8 cellular contexts compared by ENCODE assay signal in genomic region chr9:114396558-114397218, GRCh38. TPM values are rescaled to one million over a fixed set of nuclear protein-coding genes. Genes with fewer than 3 reads are reported as not detected.
DNase-seq lines count a peak whose midpoint lies in the region; ATAC-seq, FAIRE-seq and TF ChIP-seq lines count a peak whose summit lies in the region.

No MANE protein-coding gene starts in this region.

- H3K9me3 ChIP-seq in H9 (ENCODE audit: control insufficient read depth, low read depth, low read length) (no peaks in the 10 kb centered on the region), astrocyte (ENCODE audit: insufficient read depth, low read depth, low read length) (no peaks in the 10 kb centered on the region), mucosa of rectum (ENCODE audit: control insufficient read depth in 2 of 2, low read length in 2 of 2) (no peaks in the 10 kb centered on the region)

- no peak overlapping the region for H2BK15ac ChIP-seq in H9 (ENCODE audit: low read depth, low read length)

- no peak overlapping the region for H2BK12ac ChIP-seq in H9 (ENCODE audit: insufficient read length, low read depth, low read length)

- no peak overlapping the region for H4K8ac ChIP-seq in H9 (replicated peaks; ENCODE audit: insufficient read length, low read depth, low read length)

- H3K4me3 Mint-ChIP-seq in H9, result peak overlapping the region; percentile 85 to 93
- H3K4me3 Mint-ChIP-seq in astrocyte (ENCODE audit: unreplicated experiment), result peak overlapping the region; percentile 91

- H3K4ac ChIP-seq in H9 (ENCODE audit: low read depth, low read length), result no peak overlapping the region; the same call in 1 of the 2 replicates

- H3K14ac ChIP-seq in H9 (ENCODE audit: insufficient read depth, low read length), result no peak overlapping the region; the same call in 1 of the 2 replicates

- H2AK5ac ChIP-seq in H9 (ENCODE audit: insufficient read length, low read length), result no peak overlapping the region

- H3K23me2 ChIP-seq in H9 (ENCODE audit: insufficient read length, low read depth, low read length, poor library complexity, severe bottlenecking), result no peaks in the 10 kb centered on the region

- H3K27me3 ChIP-seq in H9 (ENCODE audit: insufficient read depth, low read length) (no peaks in the 10 kb centered on the region), astrocyte (ENCODE audit: insufficient read depth, low read length) (peaks cover 5% of the 10 kb centered on the region), mucosa of rectum (ENCODE audit: control insufficient read depth in 2 of 2, insufficient read depth in 2 of 2, low read length in 2 of 2) (no peaks in the 10 kb centered on the region)

- no peak overlapping the region for H2BK20ac ChIP-seq in H9 (ENCODE audit: low read depth, low read length, poor library complexity, severe bottlenecking)

- H3K36me3 Mint-ChIP-seq in H9 (ENCODE audit: insufficient read depth in 1 of 3, low read depth in 3 of 3), result peaks cover 0 to 9% (median 0%) of the 10 kb centered on the region in 3 experiments; a peak in 4 of 7 replicates
- H3K36me3 Mint-ChIP-seq in astrocyte (ENCODE audit: low read depth, unreplicated experiment), result no peaks in the 10 kb centered on the region

- no peaks in the 10 kb centered on the region for H3K79me2 ChIP-seq in H9 (ENCODE audit: insufficient read depth, low read length)
- H3K79me2 ChIP-seq in astrocyte (ENCODE audit: insufficient read depth, low read length), result no peaks in the 10 kb centered on the region

- no peak overlapping the region for H2BK5ac ChIP-seq in H9 (ENCODE audit: insufficient read length, low read length)

- FAIRE-seq in astrocyte (lab: Jason Lieb, UNC), result no peak

- H4K91ac ChIP-seq in H9 (ENCODE audit: insufficient read length, low read depth, low read length), result no peak overlapping the region

- no peak overlapping the region for H4K5ac ChIP-seq in H9 (ENCODE audit: insufficient read length, low read depth, low read length)

- H3K9me3 Mint-ChIP-seq in H9 (no peaks in the 10 kb centered on the region; a peak in 1 of 5 replicates), astrocyte (ENCODE audit: unreplicated experiment) (no peaks in the 10 kb centered on the region)

- no peak overlapping the region for H2AFZ ChIP-seq in H9 (ENCODE audit: low read length)
- H2AFZ ChIP-seq in astrocyte (ENCODE audit: low read depth, low read length), result no peak overlapping the region

- H3K18ac ChIP-seq in H9 (ENCODE audit: insufficient read length, low read depth, low read length), result no peak overlapping the region

- H3K79me1 ChIP-seq in H9 (ENCODE audit: insufficient read depth, low read depth, low read length, poor library complexity, severe bottlenecking), result no peaks in the 10 kb centered on the region

- H3K27ac Mint-ChIP-seq in H9 (peak overlapping the region; percentile 94 to 97 (median 94)), astrocyte (ENCODE audit: unreplicated experiment) (peak overlapping the region; percentile 73)

- H3K4me1 ChIP-seq in H9 (ENCODE audit: insufficient read depth, low read length), result no peaks in the 10 kb centered on the region; the same call in 1 of the 2 replicates
- H3K4me1 ChIP-seq in astrocyte (ENCODE audit: insufficient read depth, low read length), result peaks cover 3% of the 10 kb centered on the region
- peaks cover 52% of the 10 kb centered on the region in 2 donors for H3K4me1 ChIP-seq in mucosa of rectum (ENCODE audit: control insufficient read depth in 2 of 2, insufficient read depth in 2 of 2, low read length in 2 of 2)

- no peak overlapping the region for H3K27ac ChIP-seq in H9 (ENCODE audit: insufficient read length, low read depth, low read length)
- no peak overlapping the region for H3K27ac ChIP-seq in astrocyte (ENCODE audit: low read depth, low read length)
- peak overlapping the region in 1 of 2 donors; percentile 95 for H3K27ac ChIP-seq in mucosa of rectum (ENCODE audit: low read depth in 2 of 2, low read length in 2 of 2)

- H3K9ac ChIP-seq in H9 (ENCODE audit: extremely low read depth, insufficient read length, low read length) (no peak overlapping the region), astrocyte (ENCODE audit: low read length) (no peak overlapping the region), mucosa of rectum (ENCODE audit: low read depth in 1 of 2, low read length in 2 of 2) (peak overlapping the region; percentile 71 to 77)

- H3T11ph ChIP-seq in H9 (ENCODE audit: low read length), result no peak overlapping the region

- H3K36me3 ChIP-seq in astrocyte (ENCODE audit: insufficient read depth, low read length) (no peaks in the 10 kb centered on the region), mucosa of rectum (ENCODE audit: control insufficient read depth in 2 of 2, insufficient read depth in 2 of 2, low read length in 2 of 2) (no peaks in the 10 kb centered on the region)

- H3K4me1 Mint-ChIP-seq in H9 (peaks cover 27 to 40% of the 10 kb centered on the region in 2 experiments), astrocyte (ENCODE audit: low read depth, unreplicated experiment) (peaks cover 11% of the 10 kb centered on the region)

- H3K27me3 Mint-ChIP-seq in H9 (ENCODE audit: low read depth), result no peaks in the 10 kb centered on the region; the same call in 1 of the 2 replicates
- no peaks in the 10 kb centered on the region for H3K27me3 Mint-ChIP-seq in astrocyte (ENCODE audit: low read depth, unreplicated experiment)

- H2BK120ac ChIP-seq in H9 (ENCODE audit: low read depth, low read length, poor library complexity, severe bottlenecking), result no peak overlapping the region

- H3K4me3 ChIP-seq in astrocyte (ENCODE audit: insufficient read depth, low read depth, low read length), result no peak overlapping the region
- peak overlapping the region; percentile 88 to 96 for H3K4me3 ChIP-seq in mucosa of rectum (ENCODE audit: low read length in 2 of 2)

- H3K4me2 ChIP-seq in H9 (ENCODE audit: insufficient read depth, insufficient read length, low read length), result no peak overlapping the region
- peak overlapping the region; percentile 96 for H3K4me2 ChIP-seq in astrocyte (ENCODE audit: low read length)

- no peak overlapping the region for H3K56ac ChIP-seq in H9 (ENCODE audit: insufficient read length, low read depth, low read length)

- H3K23ac ChIP-seq in H9 (ENCODE audit: insufficient read length, low read depth, low read length), result no peak overlapping the region

- WGBS in H9 (ENCODE audit: extremely low coverage, insufficient read length, low lambda C conversion rate), result no CpG with 5 or more reads among the region's 16 CpGs

- H4K20me1 ChIP-seq in H9 (ENCODE audit: control insufficient read depth, insufficient read depth, insufficient read length) (no peaks in the 10 kb centered on the region), astrocyte (ENCODE audit: insufficient read depth, low read length) (no peaks in the 10 kb centered on the region)

- DNase-seq in AG20443 (ENCODE audit: low spot score), result peak; percentile 60
- DNase-seq in H9, result no peak
- DNase-seq in astrocyte (ENCODE audit: low read depth), result no peak
- no peak for DNase-seq in UCSD-AML1 (lab: John Stamatoyannopoulos, UW; ENCODE audit: unreplicated experiment)
- no peak for DNase-seq in stimulated activated CD4-positive, alpha-beta T cell treated with anti-CD3 and anti-CD28 coated beads, Interleukin-4, amount 100 ng/mL, for 24 hours
- DNase-seq in SKM-1 (lab: John Stamatoyannopoulos, UW; ENCODE audit: unreplicated experiment), result no peak

- no peak for ATAC-seq in HG02678 (IDR thresholded peaks at IDR 0.05; ENCODE audit: unreplicated experiment)

- no peak for TF ChIP-seq CTCF in H9 (conservative IDR thresholded peaks at IDR 0.05)
- no peak for TF ChIP-seq CTCF in astrocyte (IDR thresholded peaks at IDR 0.05; ENCODE audit: insufficient read depth, low read depth, low read length)

RNA-seq across cellular contexts. Expression of gene AKNA, which starts 8.9 kb away (rescaled TPM):
- total RNA-seq in H9 (2021) (19.7 and 20.8 TPM in 2 replicates), astrocyte (16.0 and 16.4 TPM in 2 replicates)

Comparison
In these comparisons a context has a peak if more than half of its experiments do, and no peak if none do; other contexts are left out.
1. H3K9ac ChIP-seq: peak in mucosa of rectum (2 of 2); none in H9 (single experiment) and astrocyte (single experiment).